Comparison of ENCODE assay signal across 6 cellular contexts in genomic region chr6:157950899-157951298, GRCh38. TPM values are rescaled to one million over a fixed set of nuclear protein-coding genes. Genes with fewer than 3 reads are reported as not detected.
DNase-seq lines count a peak whose midpoint lies in the region; ATAC-seq, FAIRE-seq and TF ChIP-seq lines count a peak whose summit lies in the region.
"Not testable (repeated sequence)": the region's sequence is repeated elsewhere in the genome, so short reads cannot be mapped to it uniquely, and the experiment has no call there.

No MANE protein-coding gene starts in this region.

- peaks cover 10 to 18% of the 10 kb centered on the region in 2 donors for H3K36me3 Mint-ChIP-seq in activated T-cell treated with anti-CD3 and anti-CD28 coated beads, Interleukin-2, amount 50 U/mL, for 72 hours (ENCODE audit: insufficient read depth in 2 of 2)

- in situ Hi-C loops in SK-MEL-5 (cut with HindIII; ENCODE audit: low pct_unique_long_range_greater_than_20kb, low sequenced_read_pairs); K562 (cut with MboI): not testable (repeated sequence)

- H3K27ac Mint-ChIP-seq in activated T-cell treated with anti-CD3 and anti-CD28 coated beads, Interleukin-2, amount 50 U/mL, for 72 hours, result peak overlapping the region; percentile 7

- TF ChIP-seq RAD21 in K562 (CRISPR knock-in tag; conservative IDR thresholded peaks at IDR 0.05 in 1 of 2, IDR thresholded peaks at IDR 0.05 in 1 of 2), result not testable (repeated sequence)

- not testable (repeated sequence) for H3K27ac ChIP-seq in HEK293 (ENCODE audit: extremely low read depth, low read depth, low read length); K562 (ENCODE audit: extremely low read depth, low read depth, low read length)
- H3K27ac ChIP-seq in hepatocyte, result peak overlapping the region; percentile 100

- peaks cover 9 to 24% of the 10 kb centered on the region in 2 experiments; a peak in 3 of 5 replicates for H3K27me3 ChIP-seq in K562 (ENCODE audit: control insufficient read depth in 2 of 2, insufficient read depth in 2 of 2, low read length in 2 of 2)
- H3K27me3 ChIP-seq in hepatocyte, result not testable (repeated sequence)

- H3K79me2 ChIP-seq in K562 (ENCODE audit: control insufficient read depth, insufficient read depth, low read length); hepatocyte: not testable (repeated sequence)

- peaks cover 22% of the 10 kb centered on the region for H3K27me3 Mint-ChIP-seq in activated T-cell treated with anti-CD3 and anti-CD28 coated beads, Interleukin-2, amount 50 U/mL, for 72 hours (ENCODE audit: low read depth)

- not testable (repeated sequence) for BruUV-seq in K562 (replicated peaks; lab: Mats Ljungman, UMichigan)

- not testable (repeated sequence) for H3K4me3 Mint-ChIP-seq in activated T-cell treated with anti-CD3 and anti-CD28 coated beads, Interleukin-2, amount 50 U/mL, for 72 hours

- H3K9me1 ChIP-seq in K562 (ENCODE audit: control insufficient read depth, insufficient read depth, low read length), result not testable (repeated sequence)

- not testable (repeated sequence) for H3K9me2 ChIP-seq in hepatocyte (replicated peaks; ENCODE audit: insufficient read depth)

- not testable (repeated sequence) for H3K9me3 Mint-ChIP-seq in activated T-cell treated with anti-CD3 and anti-CD28 coated beads, Interleukin-2, amount 50 U/mL, for 72 hours

- not testable (repeated sequence) for FAIRE-seq in K562 (lab: Jason Lieb, UNC)

- H2AFZ ChIP-seq in K562 (ENCODE audit: low read depth, low read length); hepatocyte: not testable (repeated sequence)

- ATAC-seq in activated T-cell treated with anti-CD3 and anti-CD28 coated beads, Interleukin-2, amount 50 U/mL, for 72 hours (replicated peaks in 1 of 2); K562: not testable (repeated sequence)

- not testable (repeated sequence) for H3K9ac ChIP-seq in K562 (ENCODE audit: insufficient read depth in 1 of 2, low read depth in 2 of 2, low read length in 2 of 2)

- DNase-seq in SK-MEL-5 (ENCODE audit: low read depth, low spot score), result peak; percentile 49
- DNase-seq in activated T-cell treated with anti-CD3 and anti-CD28 coated beads, Interleukin-2, amount 50 U/mL, for 72 hours; K562 (ENCODE audit: extremely low read depth in 1 of 4, low spot score in 3 of 4); hepatocyte (ENCODE audit: low spot score): not testable (repeated sequence)
- peak; percentile 5 for DNase-seq in stimulated activated CD8-positive, alpha-beta memory T cell treated with anti-CD3 and anti-CD28 coated beads, Interleukin-4, amount 100 ng/mL, for 48 hours

- CTCF ChIA-PET in HEK293 (lab: Yijun Ruan, JAX), result interaction anchor here (1.6 kb wide), 1 partner anchor 75 kb away, joined by 8 read pairs; no protein-coding TSS in a partner anchor
- CTCF ChIA-PET in K562 (lab: Yijun Ruan, JAX; ENCODE audit: low intra/inter-chr PET ratio), result not testable (repeated sequence)

- 0% methylated on average over 1 of the region's 1 CpG for WGBS in K562 (ENCODE audit: insufficient coverage, low coverage, missing lambda C conversion rate)
- WGBS in hepatocyte (ENCODE audit: low lambda C conversion rate, missing lambda C conversion rate), result 86% methylated on average over 1 of the region's 1 CpG

- H3K4me3 ChIP-seq in HEK293 (ENCODE audit: low read depth, low read length); K562; hepatocyte: not testable (repeated sequence)

- H3K4me1 Mint-ChIP-seq in activated T-cell treated with anti-CD3 and anti-CD28 coated beads, Interleukin-2, amount 50 U/mL, for 72 hours (ENCODE audit: low read depth), result peaks cover 14% of the 10 kb centered on the region

- TF ChIP-seq EP300 in K562 (IDR thresholded peaks at IDR 0.05; ENCODE audit: low read length), result not testable (repeated sequence)

- not testable (repeated sequence) for H4K20me1 ChIP-seq in K562 (replicated peaks; ENCODE audit: control insufficient read depth, insufficient read depth, low read length); hepatocyte (ENCODE audit: insufficient read depth, poor library complexity, severe bottlenecking)

- H3K36me3 ChIP-seq in HEK293 (ENCODE audit: control insufficient read depth in 2 of 2, insufficient read depth in 1 of 2, low read length in 2 of 2); K562 (ENCODE audit: control insufficient read depth, insufficient read depth, low read length); hepatocyte (replicated peaks; ENCODE audit: insufficient read depth, low read depth): not testable (repeated sequence)

- TF ChIP-seq CTCF in HEK293 (tag by site-specific recombination; IDR thresholded peaks at IDR 0.05); K562 (IDR thresholded peaks at IDR 0.05 in 2 of 3, conservative IDR thresholded peaks at IDR 0.05 in 1 of 3; ENCODE audit: insufficient read depth in 2 of 3, low read depth in 1 of 3, low read length in 3 of 3); hepatocyte (IDR thresholded peaks at IDR 0.05; ENCODE audit: poor library complexity): not testable (repeated sequence)

- H3K4me2 ChIP-seq in K562 (ENCODE audit: insufficient read depth, low read length); hepatocyte: not testable (repeated sequence)

- H3K4me1 ChIP-seq in HEK293 (ENCODE audit: control insufficient read depth, insufficient read depth, low read length), result not testable (repeated sequence)
- H3K4me1 ChIP-seq in K562 (replicated peaks in 1 of 2; ENCODE audit: control insufficient read depth in 2 of 2, insufficient read depth in 2 of 2, low read length in 2 of 2) (peaks cover 6 to 19% of the 10 kb centered on the region in 2 experiments), hepatocyte (ENCODE audit: insufficient read depth) (peaks cover 27% of the 10 kb centered on the region)

- intact Hi-C loops in K562 (cut with micrococcal nuclease), result loop anchor here (5.0 kb wide), 2 partner anchors 181 to 284 kb away; no protein-coding TSS in a partner anchor

- not testable (repeated sequence) for TF ChIP-seq POLR2A in K562 (conservative IDR thresholded peaks at IDR 0.05)

- POLR2A ChIA-PET in HEK293 (lab: Yijun Ruan, JAX), result not testable (repeated sequence)
- POLR2A ChIA-PET in K562 (lab: Yijun Ruan, JAX), result interaction anchor here (1.0 kb wide), 1 partner anchor 10 kb away, joined by 4 read pairs; no protein-coding TSS in a partner anchor

- not testable (repeated sequence) for H3K9me3 ChIP-seq in HEK293 (ENCODE audit: control insufficient read depth, insufficient read depth, low read depth, low read length); K562 (replicated peaks; ENCODE audit: control insufficient read depth, insufficient read depth, low read depth, low read length); hepatocyte (ENCODE audit: low read depth)

TF ChIP-seq in HEK293, 187 proteins besides CTCF, POLR2A, EP300 and RAD21:
- TF ChIP-seq ZNF146 (tag by site-specific recombination; IDR thresholded peaks at IDR 0.05), result peak; percentile 23; the same call in 1 of the 2 replicates

TF ChIP-seq in K562, 482 proteins besides CTCF, POLR2A, EP300 and RAD21:
- TF ChIP-seq ZNF146 (CRISPR knock-in tag; IDR thresholded peaks at IDR 0.05; ENCODE audit: unreplicated experiment) (peak; percentile 39), MEIS2 (IDR thresholded peaks at IDR 0.05; ENCODE audit: partially characterized antibody) (peak; percentile 53), NFIC (IDR thresholded peaks at IDR 0.05) (0 out of 2 replicates have a peak, but pooled peaks have one; percentile 23)

RNA-seq across cellular contexts. Expression of gene SYNJ2, which starts 30.8 kb away (rescaled TPM):
- total RNA-seq in SK-MEL-5 (2014; rRNA removed; shearing (Covaris generic)), result 3.9 TPM in 2 replicates
- polyA plus RNA-seq in SK-MEL-5 (2015; cell fraction: cytosol; rRNA removed), result 6.8 and 7.1 TPM in 2 replicates
- polyA plus RNA-seq in SK-MEL-5 (2015; cell fraction: nucleus; rRNA removed), result 7.3 and 7.4 TPM in 2 replicates
- 10 to 100 TPM; 22.6 to 29.8 TPM for total RNA-seq in activated T-cell treated with anti-CD3 and anti-CD28 coated beads, Interleukin-2, amount 50 U/mL, for 72 hours
- total RNA-seq in K562 (2011; cell fraction: chromatin; rRNA removed; ENCODE audit: low replicate concordance), result 70.0 and 111 TPM in 2 replicates
- total RNA-seq in K562 (2011; cell fraction: nucleolus; rRNA removed), result 56.6 and 62.9 TPM in 2 replicates
- total RNA-seq in K562 (2011; cell fraction: nucleoplasm; rRNA removed), result 49.5 and 50.1 TPM in 2 replicates
- total RNA-seq in K562 (2014; rRNA removed), result 15.7 and 17.8 TPM in 2 replicates
- total RNA-seq in K562 (2014; rRNA removed; fragmentation: Illumina TruSeq; extraction: Trizol), result 19.5 and 22.7 TPM in 2 replicates
- total RNA-seq in K562 (2015; rRNA removed; fragmentation: Illumina TruSeq; extraction: Trizol), result 12.5 and 13.6 TPM in 2 replicates
- 24.7 and 27.7 TPM in 2 replicates for total RNA-seq in K562 (2021)
- polyA plus RNA-seq in K562 (2011; rRNA removed), result 17.1 and 21.6 TPM in 2 replicates
- polyA plus RNA-seq in K562 (2011; cell fraction: cytosol; rRNA removed), result 18.3 and 24.0 TPM in 2 replicates
- 28.6 and 33.9 TPM in 2 replicates for polyA plus RNA-seq in K562 (2011; cell fraction: nucleus; rRNA removed)
- polyA plus RNA-seq in K562 (2012), result 15.0 and 17.4 TPM in 2 replicates
- polyA plus RNA-seq in K562 (2014; fragmentation: Illumina TruSeq; extraction: Trizol), result 22.9 and 26.1 TPM in 2 replicates
- polyA plus RNA-seq in K562 (2014; fragmentation: Nextera tagmentation; extraction: Ambion mirVana), result 1 to 10 TPM; 3.0 to 3.3 TPM
- 13.7 and 16.9 TPM in 2 replicates for polyA plus RNA-seq in K562 (2014; rRNA removed)
- 24.2 and 30.1 TPM in 2 replicates for polyA minus RNA-seq in K562 (2011; rRNA and poly(A)+ RNA removed)
- polyA minus RNA-seq in K562 (2011; cell fraction: cytosol; rRNA and poly(A)+ RNA removed), result 19.8 and 20.9 TPM in 2 replicates
- 18.7 and 22.3 TPM in 2 replicates for polyA minus RNA-seq in K562 (2011; cell fraction: nucleus; rRNA and poly(A)+ RNA removed)
- total RNA-seq in hepatocyte, result 15.4 and 15.6 TPM in 2 replicates
- polyA plus RNA-seq in hepatocyte, result 16.5 and 21.4 TPM in 2 replicates
